In genomic region chr20:1328680-1329330, GRCh38 we compare ENCODE assay signal across 8 cellular contexts. TPM values are rescaled to one million over a fixed set of nuclear protein-coding genes. Genes with fewer than 3 reads are reported as not detected.
A peak's percentile ranks its signal among the peaks of the same experiment; 100 is the strongest.
DNase-seq lines count a peak whose midpoint lies in the region; ATAC-seq and TF ChIP-seq lines count a peak whose summit lies in the region.

A gene with protein sequence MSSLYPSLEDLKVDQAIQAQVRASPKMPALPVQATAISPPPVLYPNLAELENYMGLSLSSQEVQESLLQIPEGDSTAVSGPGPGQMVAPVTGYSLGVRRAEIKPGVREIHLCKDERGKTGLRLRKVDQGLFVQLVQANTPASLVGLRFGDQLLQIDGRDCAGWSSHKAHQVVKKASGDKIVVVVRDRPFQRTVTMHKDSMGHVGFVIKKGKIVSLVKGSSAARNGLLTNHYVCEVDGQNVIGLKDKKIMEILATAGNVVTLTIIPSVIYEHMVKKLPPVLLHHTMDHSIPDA (minus strand): TSS chr20:1329139. CDS start chr20:1320416, 8,723 bp downstream.

- no peaks in the 10 kb centered on the region for H3K9me3 Mint-ChIP-seq in stimulated activated naive CD8-positive, alpha-beta T cell treated with anti-CD3 and anti-CD28 coated beads, Interleukin-15, Interleukin-2, amounts not matched to agents 100 ng/mL and 50 ng/mL, for 24 hours

- ATAC-seq in stimulated activated naive CD8-positive, alpha-beta T cell treated with anti-CD3 and anti-CD28 coated beads, Interleukin-15, Interleukin-2, amounts not matched to agents 100 U/mL and 50 U/mL, for 24 hours: no peak
- peak; percentile 77 for ATAC-seq in body of pancreas
- ATAC-seq in mucosa of descending colon: peak; percentile 80
- no peak for ATAC-seq in GM19351 (IDR thresholded peaks at IDR 0.05; ENCODE audit: unreplicated experiment)
- ATAC-seq in GM21786 (IDR thresholded peaks at IDR 0.05; ENCODE audit: unreplicated experiment): no peak

- H3K4me3 ChIP-seq in body of pancreas (no peak within 1 kb of the TSS), mucosa of descending colon (peak within 1 kb of the TSS; percentile 0), vagina (peak within 1 kb of the TSS in 1 of 2 donors; percentile 26)

- peaks cover 59% of the 10 kb centered on the region for H3K4me1 ChIP-seq in body of pancreas
- H3K4me1 ChIP-seq in mucosa of descending colon (ENCODE audit: low read depth): peaks cover 41% of the 10 kb centered on the region
- peaks cover 61% of the 10 kb centered on the region for H3K4me1 ChIP-seq in vagina

- no peaks in the 10 kb centered on the region for H3K27me3 Mint-ChIP-seq in stimulated activated naive CD8-positive, alpha-beta T cell treated with anti-CD3 and anti-CD28 coated beads, Interleukin-15, Interleukin-2, amounts not matched to agents 100 ng/mL and 50 ng/mL, for 24 hours

- H3K27ac ChIP-seq in body of pancreas: peak within 1 kb of the TSS; percentile 81 to 95 (median 92)
- H3K27ac ChIP-seq in vagina: peak within 1 kb of the TSS; percentile 100

- TF ChIP-seq POLR2A in body of pancreas (IDR thresholded peaks at IDR 0.05): peak; percentile 86 to 91 (median 89)
- TF ChIP-seq POLR2A in vagina (IDR thresholded peaks at IDR 0.05): peak in 1 of 2 donors; percentile 34

- peaks cover 46% of the 10 kb centered on the region for H3K4me1 Mint-ChIP-seq in stimulated activated naive CD8-positive, alpha-beta T cell treated with anti-CD3 and anti-CD28 coated beads, Interleukin-15, Interleukin-2, amounts not matched to agents 100 ng/mL and 50 ng/mL, for 24 hours (ENCODE audit: low read depth)

- no peaks in the 10 kb centered on the region for H3K36me3 ChIP-seq in body of pancreas (replicated peaks in 1 of 2; ENCODE audit: insufficient read depth in 1 of 2, low read depth in 2 of 2)
- H3K36me3 ChIP-seq in mucosa of descending colon (ENCODE audit: low read depth): no peaks in the 10 kb centered on the region
- H3K36me3 ChIP-seq in vagina: no peaks in the 10 kb centered on the region

- TF ChIP-seq CTCF in body of pancreas (IDR thresholded peaks at IDR 0.05) (no peak), mucosa of descending colon (IDR thresholded peaks at IDR 0.05) (no peak), vagina (IDR thresholded peaks at IDR 0.05) (no peak)

- H3K9me3 ChIP-seq in body of pancreas (no peaks in the 10 kb centered on the region), mucosa of descending colon (no peaks in the 10 kb centered on the region), vagina (no peaks in the 10 kb centered on the region)

- WGBS in body of pancreas, 2 donors: 25 to 30% methylated on average over 5 to 8 of the region's 8 CpGs

- peak within 1 kb of the TSS; percentile 33 for H3K4me3 Mint-ChIP-seq in stimulated activated naive CD8-positive, alpha-beta T cell treated with anti-CD3 and anti-CD28 coated beads, Interleukin-15, Interleukin-2, amounts not matched to agents 100 ng/mL and 50 ng/mL, for 24 hours

- intact Hi-C loops in body of pancreas (cut with DNase I): no loop called here
- intact Hi-C loops in mucosa of descending colon (cut with DNase I, micrococcal nuclease): loop anchor here (5.0 kb wide), 2 partner anchors 48 to 63 kb away; partner anchors contain the start of gene FKBP1A (in 1 of the 2)
- intact Hi-C loops in vagina (cut with DNase I): no loop called here

- H3K27me3 ChIP-seq in body of pancreas (no peaks in the 10 kb centered on the region), vagina (no peaks in the 10 kb centered on the region)

- H3K27ac Mint-ChIP-seq in stimulated activated naive CD8-positive, alpha-beta T cell treated with anti-CD3 and anti-CD28 coated beads, Interleukin-15, Interleukin-2, amounts not matched to agents 100 ng/mL and 50 ng/mL, for 24 hours: peak within 1 kb of the TSS; percentile 90

- peaks cover 22% of the 10 kb centered on the region for H3K36me3 Mint-ChIP-seq in stimulated activated naive CD8-positive, alpha-beta T cell treated with anti-CD3 and anti-CD28 coated beads, Interleukin-15, Interleukin-2, amounts not matched to agents 100 ng/mL and 50 ng/mL, for 24 hours (ENCODE audit: low read depth)

- no peak for DNase-seq in stimulated activated naive CD8-positive, alpha-beta T cell treated with anti-CD3 and anti-CD28 coated beads, Interleukin-15, Interleukin-2, amounts not matched to agents 100 U/mL and 50 U/mL, for 24 hours
- DNase-seq in body of pancreas: peak; percentile 87 to 97 (median 92)
- peak; percentile 89 to 92 (median 90) for DNase-seq in mucosa of descending colon
- DNase-seq in vagina (ENCODE audit: extremely low spot score in 2 of 2): peak; percentile 91 to 96
- DNase-seq in C1 segment of cervical spinal cord (lab: John Stamatoyannopoulos, UW): no peak

RNA-seq across cellular contexts. Expression of the gene that starts here (rescaled TPM):
- 10 to 100 TPM; 14.8 to 20.0 TPM for total RNA-seq in body of pancreas
- 100 to 1,000 TPM; 165 to 447 (median 320) TPM for total RNA-seq in mucosa of descending colon
- 43.5 TPM for total RNA-seq in vagina

Comparison
In these comparisons a context has a peak if more than half of its experiments do, and no peak if none do; other contexts are left out.
1. ATAC-seq: peak in body of pancreas (single experiment) and mucosa of descending colon (single experiment); none in stimulated activated naive CD8-positive, alpha-beta T cell treated with anti-CD3 and anti-CD28 coated beads, Interleukin-15, Interleukin-2, amounts not matched to agents 100 U/mL and 50 U/mL, for 24 hours (single experiment), GM19351 (single experiment) and GM21786 (single experiment).
2. DNase-seq: peak in body of pancreas (4 of 4), mucosa of descending colon (3 of 3) and vagina (2 of 2); none in stimulated activated naive CD8-positive, alpha-beta T cell treated with anti-CD3 and anti-CD28 coated beads, Interleukin-15, Interleukin-2, amounts not matched to agents 100 U/mL and 50 U/mL, for 24 hours (single experiment) and C1 segment of cervical spinal cord (0 of 14).
3. intact Hi-C loops: an anchor here in mucosa of descending colon (5.0 kb wide); none called in body of pancreas and vagina.